Comparison of ENCODE assay signal across 1 cellular context in the genomic region with DNA sequence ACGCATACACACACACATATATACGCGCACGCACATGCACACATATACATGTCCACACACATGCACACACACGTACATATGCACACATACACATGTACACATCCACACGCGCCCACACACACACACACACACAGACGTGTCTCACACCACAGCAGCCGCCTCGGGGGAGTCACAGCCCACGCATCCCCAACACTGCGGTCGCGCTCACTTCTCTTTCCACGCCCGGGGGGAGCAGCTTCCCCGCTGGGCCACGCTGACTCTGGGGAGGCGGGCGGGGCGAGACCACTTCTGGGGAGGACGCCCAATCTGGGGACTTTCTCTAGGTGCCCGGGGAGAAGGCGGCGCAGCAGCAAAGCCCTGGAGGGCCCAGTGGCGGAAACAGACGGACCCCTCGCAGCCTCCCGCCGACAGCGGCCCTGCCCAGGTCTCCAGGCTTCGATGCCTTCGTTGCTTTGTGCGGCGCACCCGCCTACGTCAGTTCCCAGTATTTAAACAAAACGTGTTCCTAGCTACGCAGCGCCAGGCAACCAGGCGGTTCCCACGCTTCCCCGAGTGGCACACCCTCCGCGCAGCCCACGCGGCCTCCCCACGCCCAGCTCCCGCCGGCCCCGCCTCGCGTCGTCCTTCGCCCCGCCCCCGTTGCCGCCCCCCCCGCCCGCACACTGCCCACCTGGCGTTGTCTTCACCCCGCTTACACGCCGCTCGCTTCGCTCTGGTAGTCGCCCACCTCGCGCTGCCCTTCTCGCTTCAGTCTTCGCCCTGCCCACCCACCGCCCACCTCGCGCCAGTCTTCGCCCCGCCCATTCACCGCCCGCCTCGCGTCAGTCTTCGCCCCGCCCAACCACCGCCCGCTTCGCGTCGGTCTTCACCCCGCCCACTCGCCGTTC.
TF ChIP-seq lines count a peak whose summit lies in the region.

No MANE protein-coding gene starts in this region.

TF ChIP-seq in GM23338, 12 proteins besides CTCF, POLR2A, EP300 and RAD21 (continued from another document):
- no peak for TF ChIP-seq ZNF462 (CRISPR knock-in tag; IDR thresholded peaks at IDR 0.05)
- no peak for TF ChIP-seq EZH2phosphoT487 (IDR thresholded peaks at IDR 0.05; ENCODE audit: unreplicated experiment)
- no peak for TF ChIP-seq NANOG (IDR thresholded peaks at IDR 0.05; ENCODE audit: borderline replicate concordance)
- TF ChIP-seq, protein P1, sequence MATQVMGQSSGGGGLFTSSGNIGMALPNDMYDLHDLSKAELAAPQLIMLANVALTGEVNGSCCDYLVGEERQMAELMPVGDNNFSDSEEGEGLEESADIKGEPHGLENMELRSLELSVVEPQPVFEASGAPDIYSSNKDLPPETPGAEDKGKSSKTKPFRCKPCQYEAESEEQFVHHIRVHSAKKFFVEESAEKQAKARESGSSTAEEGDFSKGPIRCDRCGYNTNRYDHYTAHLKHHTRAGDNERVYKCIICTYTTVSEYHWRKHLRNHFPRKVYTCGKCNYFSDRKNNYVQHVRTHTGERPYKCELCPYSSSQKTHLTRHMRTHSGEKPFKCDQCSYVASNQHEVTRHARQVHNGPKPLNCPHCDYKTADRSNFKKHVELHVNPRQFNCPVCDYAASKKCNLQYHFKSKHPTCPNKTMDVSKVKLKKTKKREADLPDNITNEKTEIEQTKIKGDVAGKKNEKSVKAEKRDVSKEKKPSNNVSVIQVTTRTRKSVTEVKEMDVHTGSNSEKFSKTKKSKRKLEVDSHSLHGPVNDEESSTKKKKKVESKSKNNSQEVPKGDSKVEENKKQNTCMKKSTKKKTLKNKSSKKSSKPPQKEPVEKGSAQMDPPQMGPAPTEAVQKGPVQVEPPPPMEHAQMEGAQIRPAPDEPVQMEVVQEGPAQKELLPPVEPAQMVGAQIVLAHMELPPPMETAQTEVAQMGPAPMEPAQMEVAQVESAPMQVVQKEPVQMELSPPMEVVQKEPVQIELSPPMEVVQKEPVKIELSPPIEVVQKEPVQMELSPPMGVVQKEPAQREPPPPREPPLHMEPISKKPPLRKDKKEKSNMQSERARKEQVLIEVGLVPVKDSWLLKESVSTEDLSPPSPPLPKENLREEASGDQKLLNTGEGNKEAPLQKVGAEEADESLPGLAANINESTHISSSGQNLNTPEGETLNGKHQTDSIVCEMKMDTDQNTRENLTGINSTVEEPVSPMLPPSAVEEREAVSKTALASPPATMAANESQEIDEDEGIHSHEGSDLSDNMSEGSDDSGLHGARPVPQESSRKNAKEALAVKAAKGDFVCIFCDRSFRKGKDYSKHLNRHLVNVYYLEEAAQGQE (IDR thresholded peaks at IDR 0.05; ENCODE audit: unreplicated experiment): no peak
- no peak for TF ChIP-seq JUNB (IDR thresholded peaks at IDR 0.05; ENCODE audit: unreplicated experiment)
- peak; percentile 73; the same call in 1 of the 2 replicates for TF ChIP-seq CREB1 (CRISPR knock-in tag; IDR thresholded peaks at IDR 0.05; ENCODE audit: low read depth)
- no peak for TF ChIP-seq STAT1 (IDR thresholded peaks at IDR 0.05; ENCODE audit: unreplicated experiment)
- TF ChIP-seq, protein P2, sequence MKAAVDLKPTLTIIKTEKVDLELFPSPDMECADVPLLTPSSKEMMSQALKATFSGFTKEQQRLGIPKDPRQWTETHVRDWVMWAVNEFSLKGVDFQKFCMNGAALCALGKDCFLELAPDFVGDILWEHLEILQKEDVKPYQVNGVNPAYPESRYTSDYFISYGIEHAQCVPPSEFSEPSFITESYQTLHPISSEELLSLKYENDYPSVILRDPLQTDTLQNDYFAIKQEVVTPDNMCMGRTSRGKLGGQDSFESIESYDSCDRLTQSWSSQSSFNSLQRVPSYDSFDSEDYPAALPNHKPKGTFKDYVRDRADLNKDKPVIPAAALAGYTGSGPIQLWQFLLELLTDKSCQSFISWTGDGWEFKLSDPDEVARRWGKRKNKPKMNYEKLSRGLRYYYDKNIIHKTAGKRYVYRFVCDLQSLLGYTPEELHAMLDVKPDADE (IDR thresholded peaks at IDR 0.05): no peak
- no peak for TF ChIP-seq ZNF331 (CRISPR knock-in tag; IDR thresholded peaks at IDR 0.05; ENCODE audit: low read depth)
- peak; percentile 45; the same call in 1 of the 2 replicates for TF ChIP-seq POLR2AphosphoS5 (IDR thresholded peaks at IDR 0.05; ENCODE audit: low read depth)
TF ChIP-seq in GM23338: peak in this region for 2.
